Comparison of ENCODE assay signal across 8 cellular contexts in genomic region chr17:45172232-45172540, GRCh38. TPM values are rescaled to one million over a fixed set of nuclear protein-coding genes. Genes with fewer than 3 reads are reported as not detected.
DNase-seq lines count a peak whose midpoint lies in the region; ATAC-seq and TF ChIP-seq lines count a peak whose summit lies in the region.

No MANE protein-coding gene starts in this region.

- ATAC-seq in PC-3: peak; percentile 4

- CTCF ChIA-PET in PC-3 (lab: Charles Lee): interaction anchor here (1.8 to 3.3 kb wide), 3 partner anchors 22 to 37 kb away, joined by 28 to 57 read pairs (median 38); partner anchors contain the start of genes ACBD4 and HEXIM1

- peaks cover 37% of the 10 kb centered on the region for H3K4me1 Mint-ChIP-seq in endodermal cell
- peaks cover 40% of the 10 kb centered on the region for H3K4me1 Mint-ChIP-seq in osteocyte (ENCODE audit: unreplicated experiment)

- H3K27me3 ChIP-seq in BLaER1 (no peaks in the 10 kb centered on the region), PC-3 (ENCODE audit: low read length) (no peaks in the 10 kb centered on the region), endodermal cell (ENCODE audit: control insufficient read depth, insufficient read depth, low read length, poor library complexity, severe bottlenecking) (no peaks in the 10 kb centered on the region)

- peaks cover 25% of the 10 kb centered on the region for H3F3A ChIP-seq in PC-3 (ENCODE audit: low read length, unreplicated experiment)

- no peaks in the 10 kb centered on the region for H3K79me2 ChIP-seq in PC-3 (ENCODE audit: low read length)

- POLR2A ChIA-PET in PC-3 (lab: Charles Lee; ENCODE audit: unreplicated experiment): interaction anchor here (1.3 to 1.8 kb wide), 4 partner anchors 11 to 24 kb away, joined by 7 to 30 read pairs (median 11); partner anchors contain the start of genes HEXIM1 and HEXIM2

- H3K4me1 ChIP-seq in BLaER1 (peaks cover 46% of the 10 kb centered on the region), PC-3 (ENCODE audit: insufficient read depth, low read length) (peaks cover 59% of the 10 kb centered on the region), endodermal cell (ENCODE audit: control insufficient read depth, insufficient read depth, low read length) (peaks cover 26% of the 10 kb centered on the region)

- no peaks in the 10 kb centered on the region for H3K9me3 Mint-ChIP-seq in endodermal cell
- H3K9me3 Mint-ChIP-seq in osteocyte (ENCODE audit: unreplicated experiment): no peaks in the 10 kb centered on the region

- TF ChIP-seq CTCF in PC-3 (conservative IDR thresholded peaks at IDR 0.05; ENCODE audit: low read depth, low read length): no peak
- no peak for TF ChIP-seq CTCF in endodermal cell (conservative IDR thresholded peaks at IDR 0.05)
- TF ChIP-seq CTCF in osteocyte (IDR thresholded peaks at IDR 0.05): no peak

- H3K9me3 ChIP-seq in BLaER1: no peaks in the 10 kb centered on the region
- H3K9me3 ChIP-seq in PC-3 (ENCODE audit: low read length): no peaks in the 10 kb centered on the region
- no peaks in the 10 kb centered on the region for H3K9me3 ChIP-seq in endodermal cell (ENCODE audit: control insufficient read depth, low read length)

- no peak for DNase-seq in PC-3
- DNase-seq in endodermal cell: no peak
- no peak for DNase-seq in osteocyte (ENCODE audit: extremely low spot score, unreplicated experiment)
- DNase-seq in NCI-H1105 treated with DMSO at 0.1 percent for 48 hours (lab: John Stamatoyannopoulos, UW): no peak
- no peak for DNase-seq in GOT3 (lab: John Stamatoyannopoulos, UW)
- no peak for DNase-seq in iPS-NIHi11 (ENCODE audit: low spot score)
- no peak for DNase-seq in NCI-H446 treated with DMSO at 0.1 percent for 48 hours (lab: John Stamatoyannopoulos, UW)

- 75 to 80% methylated on average over 1 to 5 of the region's 5 CpGs for WGBS in endodermal cell (ENCODE audit: insufficient coverage in 1 of 2, insufficient read length in 1 of 2), 2 experiments

- peak overlapping the region; percentile 37; the same call in 1 of the 2 replicates for H3K4me3 ChIP-seq in BLaER1
- H3K4me3 ChIP-seq in PC-3 (ENCODE audit: low read length): peak overlapping the region; percentile 24; the same call in 1 of the 2 replicates
- H3K4me3 ChIP-seq in endodermal cell (ENCODE audit: low read length): no peak overlapping the region

- H2AFZ ChIP-seq in PC-3 (ENCODE audit: low read length): peak overlapping the region; percentile 72

- H4K20me1 ChIP-seq in BLaER1: no peaks in the 10 kb centered on the region
- H4K20me1 ChIP-seq in PC-3 (ENCODE audit: low read length): no peaks in the 10 kb centered on the region

- intact Hi-C loops in PC-3 (cut with micrococcal nuclease): loop anchor here (1.0 kb wide), 1 partner anchor 25 kb away; no protein-coding TSS in a partner anchor

- H3K9ac ChIP-seq in BLaER1: peak overlapping the region; percentile 61
- peak overlapping the region; percentile 74 for H3K9ac ChIP-seq in PC-3 (ENCODE audit: low read length)
- H3K9ac ChIP-seq in endodermal cell (ENCODE audit: extremely low read depth, low read length, poor library complexity, severe bottlenecking): peak overlapping the region; percentile 38

- H3K36me3 ChIP-seq in BLaER1 (peaks cover 11% of the 10 kb centered on the region; the same call in 1 of the 2 replicates), PC-3 (ENCODE audit: low read depth, low read length) (0 out of 2 replicates have a peak, but pooled peaks cover 6% of the 10 kb centered on the region), endodermal cell (ENCODE audit: control insufficient read depth, insufficient read depth, low read length) (peaks cover 6% of the 10 kb centered on the region)

- H3K27ac Mint-ChIP-seq in endodermal cell (peak overlapping the region; percentile 94), osteocyte (ENCODE audit: unreplicated experiment) (peak overlapping the region; percentile 99)

- H3K9me2 ChIP-seq in PC-3 (replicated peaks; ENCODE audit: low read length): no peaks in the 10 kb centered on the region

- H3K27ac ChIP-seq in BLaER1: peak overlapping the region; percentile 79
- peak overlapping the region; percentile 95 for H3K27ac ChIP-seq in PC-3 (ENCODE audit: low read length)
- peak overlapping the region; percentile 72 for H3K27ac ChIP-seq in endodermal cell (ENCODE audit: low read depth, low read length)

- H3K4me2 ChIP-seq in BLaER1: peak overlapping the region; percentile 92
- H3K4me2 ChIP-seq in PC-3 (ENCODE audit: low read length): peak overlapping the region; percentile 79

- H3K4me3 Mint-ChIP-seq in endodermal cell (peak overlapping the region; percentile 28), osteocyte (ENCODE audit: unreplicated experiment) (peak overlapping the region; percentile 18)

- no peaks in the 10 kb centered on the region for H3K27me3 Mint-ChIP-seq in endodermal cell (ENCODE audit: insufficient read depth)
- no peaks in the 10 kb centered on the region for H3K27me3 Mint-ChIP-seq in osteocyte (ENCODE audit: unreplicated experiment)

- H3K36me3 Mint-ChIP-seq in endodermal cell (ENCODE audit: low read depth) (peaks cover 4% of the 10 kb centered on the region), osteocyte (ENCODE audit: unreplicated experiment) (no peaks in the 10 kb centered on the region)

- no TSS peak for BruUV-seq in PC-3 (replicated peaks; lab: Mats Ljungman, UMichigan)

RNA-seq across cellular contexts. Expression of gene HEXIM2, which starts 10.5 kb away (rescaled TPM):
- total RNA-seq in PC-3 (2014; rRNA removed) (19.9 and 30.5 TPM in 2 replicates), endodermal cell (10 to 100 TPM; 12.9 to 13.1 TPM), osteocyte (6.4 and 9.8 TPM in 2 replicates)
- polyA plus RNA-seq in endodermal cell (2013, experiment 1 of 2): 8.6 TPM
- 7.7 TPM for polyA plus RNA-seq in endodermal cell (2013, experiment 2 of 2)

RNA-seq across cellular contexts. Expression of gene HEXIM1, which starts 23.9 kb away (rescaled TPM):
- total RNA-seq in PC-3 (2014; rRNA removed): 47.3 and 59.0 TPM in 2 replicates
- 10 to 100 TPM; 37.0 to 39.2 TPM for total RNA-seq in endodermal cell
- 20.1 TPM for polyA plus RNA-seq in endodermal cell (2013, experiment 1 of 2)
- 19.4 TPM for polyA plus RNA-seq in endodermal cell (2013, experiment 2 of 2)
- total RNA-seq in osteocyte: 42.0 and 44.5 TPM in 2 replicates

RNA-seq across cellular contexts. Expression of gene ACBD4, which starts 36.7 kb away (rescaled TPM):
- total RNA-seq in PC-3 (2014; rRNA removed): 12.9 and 17.3 TPM in 2 replicates
- 10 to 100 TPM; 17.4 to 19.5 TPM for total RNA-seq in endodermal cell
- 6.8 TPM for polyA plus RNA-seq in endodermal cell (2013, experiment 1 of 2)
- 6.0 TPM for polyA plus RNA-seq in endodermal cell (2013, experiment 2 of 2)
- 8.1 and 10.6 TPM in 2 replicates for total RNA-seq in osteocyte

RNA-seq across cellular contexts. Expression of gene PLCD3, which starts 39.9 kb away (rescaled TPM):
- total RNA-seq in PC-3 (2014; rRNA removed) (35.1 and 55.3 TPM in 2 replicates), endodermal cell (10 to 100 TPM; 34.8 to 42.9 TPM), osteocyte (92.3 and 111 TPM in 2 replicates)
- polyA plus RNA-seq in endodermal cell (2013, experiment 1 of 2): 16.1 TPM
- polyA plus RNA-seq in endodermal cell (2013, experiment 2 of 2): 20.9 TPM

RNA-seq across cellular contexts. Expression of gene FMNL1, which starts 49.5 kb away (rescaled TPM):
- total RNA-seq in PC-3 (2014; rRNA removed): 8.2 and 14.2 TPM in 2 replicates
- total RNA-seq in endodermal cell: 1 to 10 TPM; 3.5 to 4.5 TPM
- polyA plus RNA-seq in endodermal cell (2013, experiment 1 of 2): 1.9 TPM
- 1.7 TPM for polyA plus RNA-seq in endodermal cell (2013, experiment 2 of 2)
- total RNA-seq in osteocyte: 2.0 and 2.8 TPM in 2 replicates
